In genomic region chr1:181501612-181502011, GRCh38 we compare ENCODE assay signal across 1 cellular context.
A peak's percentile ranks its signal among the peaks of the same experiment; 100 is the strongest.
TF ChIP-seq lines count a peak whose summit lies in the region.

No MANE protein-coding gene starts in this region.

TF ChIP-seq in K562, 482 proteins besides CTCF, POLR2A, EP300 and RAD21 (continued from another document):
- no peak for TF ChIP-seq GTF3C2 (IDR thresholded peaks at IDR 0.05; ENCODE audit: borderline replicate concordance, extremely low read depth, insufficient read length)
- no peak for TF ChIP-seq USF1 (CRISPR knock-in tag; IDR thresholded peaks at IDR 0.05)
- TF ChIP-seq TFE3 (CRISPR knock-in tag; IDR thresholded peaks at IDR 0.05): peak; percentile 58
- TF ChIP-seq RFX1 (IDR thresholded peaks at IDR 0.05): 0 out of 2 replicates have a peak, but pooled peaks have one; percentile 20
